Comparison of ENCODE assay signal across 2 cellular contexts in the genomic region with DNA sequence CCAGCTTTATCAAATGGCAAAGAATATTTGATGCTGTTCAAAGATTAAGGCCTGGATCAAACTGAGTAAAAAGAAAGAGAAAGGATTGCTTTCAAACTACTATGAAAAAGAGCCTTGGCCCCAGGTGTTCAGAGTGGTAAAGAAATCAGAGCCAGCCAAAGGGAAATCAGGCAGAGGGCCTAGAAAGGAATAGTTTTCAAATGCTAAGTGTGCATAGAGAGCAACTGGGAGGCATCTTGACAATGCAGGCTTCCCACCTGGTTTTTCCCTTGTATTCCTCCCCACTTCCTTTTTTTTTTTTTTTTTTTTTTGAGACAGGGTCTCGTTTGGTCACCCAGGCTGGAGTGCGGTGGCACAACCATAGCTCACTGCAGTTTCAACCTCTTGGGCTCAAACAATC.
TF ChIP-seq lines count a peak whose summit lies in the region.

No MANE protein-coding gene starts in this region.

TF ChIP-seq in GM23338, 12 proteins besides CTCF, POLR2A, EP300 and RAD21 (continued from another document):
- TF ChIP-seq, protein P1, sequence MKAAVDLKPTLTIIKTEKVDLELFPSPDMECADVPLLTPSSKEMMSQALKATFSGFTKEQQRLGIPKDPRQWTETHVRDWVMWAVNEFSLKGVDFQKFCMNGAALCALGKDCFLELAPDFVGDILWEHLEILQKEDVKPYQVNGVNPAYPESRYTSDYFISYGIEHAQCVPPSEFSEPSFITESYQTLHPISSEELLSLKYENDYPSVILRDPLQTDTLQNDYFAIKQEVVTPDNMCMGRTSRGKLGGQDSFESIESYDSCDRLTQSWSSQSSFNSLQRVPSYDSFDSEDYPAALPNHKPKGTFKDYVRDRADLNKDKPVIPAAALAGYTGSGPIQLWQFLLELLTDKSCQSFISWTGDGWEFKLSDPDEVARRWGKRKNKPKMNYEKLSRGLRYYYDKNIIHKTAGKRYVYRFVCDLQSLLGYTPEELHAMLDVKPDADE (IDR thresholded peaks at IDR 0.05): no peak
- TF ChIP-seq, protein P2, sequence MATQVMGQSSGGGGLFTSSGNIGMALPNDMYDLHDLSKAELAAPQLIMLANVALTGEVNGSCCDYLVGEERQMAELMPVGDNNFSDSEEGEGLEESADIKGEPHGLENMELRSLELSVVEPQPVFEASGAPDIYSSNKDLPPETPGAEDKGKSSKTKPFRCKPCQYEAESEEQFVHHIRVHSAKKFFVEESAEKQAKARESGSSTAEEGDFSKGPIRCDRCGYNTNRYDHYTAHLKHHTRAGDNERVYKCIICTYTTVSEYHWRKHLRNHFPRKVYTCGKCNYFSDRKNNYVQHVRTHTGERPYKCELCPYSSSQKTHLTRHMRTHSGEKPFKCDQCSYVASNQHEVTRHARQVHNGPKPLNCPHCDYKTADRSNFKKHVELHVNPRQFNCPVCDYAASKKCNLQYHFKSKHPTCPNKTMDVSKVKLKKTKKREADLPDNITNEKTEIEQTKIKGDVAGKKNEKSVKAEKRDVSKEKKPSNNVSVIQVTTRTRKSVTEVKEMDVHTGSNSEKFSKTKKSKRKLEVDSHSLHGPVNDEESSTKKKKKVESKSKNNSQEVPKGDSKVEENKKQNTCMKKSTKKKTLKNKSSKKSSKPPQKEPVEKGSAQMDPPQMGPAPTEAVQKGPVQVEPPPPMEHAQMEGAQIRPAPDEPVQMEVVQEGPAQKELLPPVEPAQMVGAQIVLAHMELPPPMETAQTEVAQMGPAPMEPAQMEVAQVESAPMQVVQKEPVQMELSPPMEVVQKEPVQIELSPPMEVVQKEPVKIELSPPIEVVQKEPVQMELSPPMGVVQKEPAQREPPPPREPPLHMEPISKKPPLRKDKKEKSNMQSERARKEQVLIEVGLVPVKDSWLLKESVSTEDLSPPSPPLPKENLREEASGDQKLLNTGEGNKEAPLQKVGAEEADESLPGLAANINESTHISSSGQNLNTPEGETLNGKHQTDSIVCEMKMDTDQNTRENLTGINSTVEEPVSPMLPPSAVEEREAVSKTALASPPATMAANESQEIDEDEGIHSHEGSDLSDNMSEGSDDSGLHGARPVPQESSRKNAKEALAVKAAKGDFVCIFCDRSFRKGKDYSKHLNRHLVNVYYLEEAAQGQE (IDR thresholded peaks at IDR 0.05; ENCODE audit: unreplicated experiment): no peak
- no peak for TF ChIP-seq ZNF331 (CRISPR knock-in tag; IDR thresholded peaks at IDR 0.05; ENCODE audit: low read depth)
- TF ChIP-seq CREB1 (CRISPR knock-in tag; IDR thresholded peaks at IDR 0.05; ENCODE audit: low read depth): no peak
- no peak for TF ChIP-seq ZNF114 (CRISPR knock-in tag; IDR thresholded peaks at IDR 0.05)
- TF ChIP-seq JUNB (IDR thresholded peaks at IDR 0.05; ENCODE audit: unreplicated experiment): no peak
- TF ChIP-seq STAT1 (IDR thresholded peaks at IDR 0.05; ENCODE audit: unreplicated experiment): no peak
- TF ChIP-seq NANOG (IDR thresholded peaks at IDR 0.05; ENCODE audit: borderline replicate concordance): no peak
TF ChIP-seq in GM23338: peak in this region for 0.

TF ChIP-seq in WTC11, 78 proteins besides CTCF, POLR2A, EP300 and RAD21 (continued from another document):
- TF ChIP-seq, protein P3, sequence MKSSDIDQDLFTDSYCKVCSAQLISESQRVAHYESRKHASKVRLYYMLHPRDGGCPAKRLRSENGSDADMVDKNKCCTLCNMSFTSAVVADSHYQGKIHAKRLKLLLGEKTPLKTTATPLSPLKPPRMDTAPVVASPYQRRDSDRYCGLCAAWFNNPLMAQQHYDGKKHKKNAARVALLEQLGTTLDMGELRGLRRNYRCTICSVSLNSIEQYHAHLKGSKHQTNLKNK (CRISPR knock-in tag; IDR thresholded peaks at IDR 0.05): no peak
- TF ChIP-seq, protein P4, sequence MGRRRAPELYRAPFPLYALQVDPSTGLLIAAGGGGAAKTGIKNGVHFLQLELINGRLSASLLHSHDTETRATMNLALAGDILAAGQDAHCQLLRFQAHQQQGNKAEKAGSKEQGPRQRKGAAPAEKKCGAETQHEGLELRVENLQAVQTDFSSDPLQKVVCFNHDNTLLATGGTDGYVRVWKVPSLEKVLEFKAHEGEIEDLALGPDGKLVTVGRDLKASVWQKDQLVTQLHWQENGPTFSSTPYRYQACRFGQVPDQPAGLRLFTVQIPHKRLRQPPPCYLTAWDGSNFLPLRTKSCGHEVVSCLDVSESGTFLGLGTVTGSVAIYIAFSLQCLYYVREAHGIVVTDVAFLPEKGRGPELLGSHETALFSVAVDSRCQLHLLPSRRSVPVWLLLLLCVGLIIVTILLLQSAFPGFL (CRISPR knock-in tag; IDR thresholded peaks at IDR 0.05; ENCODE audit: borderline replicate concordance): no peak
- TF ChIP-seq ELF4 (CRISPR knock-in tag; IDR thresholded peaks at IDR 0.05; ENCODE audit: low read depth) (no peak), ZBTB21 (CRISPR knock-in tag; IDR thresholded peaks at IDR 0.05; ENCODE audit: borderline replicate concordance) (no peak), FOXP1 (CRISPR knock-in tag; IDR thresholded peaks at IDR 0.05; ENCODE audit: borderline replicate concordance) (no peak), ZNF121 (CRISPR knock-in tag; IDR thresholded peaks at IDR 0.05) (no peak), PRRX2 (CRISPR knock-in tag; IDR thresholded peaks at IDR 0.05) (no peak)
- TF ChIP-seq, protein P5, sequence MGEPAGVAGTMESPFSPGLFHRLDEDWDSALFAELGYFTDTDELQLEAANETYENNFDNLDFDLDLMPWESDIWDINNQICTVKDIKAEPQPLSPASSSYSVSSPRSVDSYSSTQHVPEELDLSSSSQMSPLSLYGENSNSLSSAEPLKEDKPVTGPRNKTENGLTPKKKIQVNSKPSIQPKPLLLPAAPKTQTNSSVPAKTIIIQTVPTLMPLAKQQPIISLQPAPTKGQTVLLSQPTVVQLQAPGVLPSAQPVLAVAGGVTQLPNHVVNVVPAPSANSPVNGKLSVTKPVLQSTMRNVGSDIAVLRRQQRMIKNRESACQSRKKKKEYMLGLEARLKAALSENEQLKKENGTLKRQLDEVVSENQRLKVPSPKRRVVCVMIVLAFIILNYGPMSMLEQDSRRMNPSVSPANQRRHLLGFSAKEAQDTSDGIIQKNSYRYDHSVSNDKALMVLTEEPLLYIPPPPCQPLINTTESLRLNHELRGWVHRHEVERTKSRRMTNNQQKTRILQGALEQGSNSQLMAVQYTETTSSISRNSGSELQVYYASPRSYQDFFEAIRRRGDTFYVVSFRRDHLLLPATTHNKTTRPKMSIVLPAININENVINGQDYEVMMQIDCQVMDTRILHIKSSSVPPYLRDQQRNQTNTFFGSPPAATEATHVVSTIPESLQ (CRISPR knock-in tag; IDR thresholded peaks at IDR 0.05): no peak
- TF ChIP-seq, protein P6, sequence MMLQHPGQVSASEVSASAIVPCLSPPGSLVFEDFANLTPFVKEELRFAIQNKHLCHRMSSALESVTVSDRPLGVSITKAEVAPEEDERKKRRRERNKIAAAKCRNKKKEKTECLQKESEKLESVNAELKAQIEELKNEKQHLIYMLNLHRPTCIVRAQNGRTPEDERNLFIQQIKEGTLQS (CRISPR knock-in tag; conservative IDR thresholded peaks at IDR 0.05): no peak
